8 cellular contexts compared by ENCODE assay signal in genomic region chr10:124461642-124462347, GRCh38. TPM values are rescaled to one million over a fixed set of nuclear protein-coding genes. Genes with fewer than 3 reads are reported as not detected.
DNase-seq lines count a peak whose midpoint lies in the region; ATAC-seq and TF ChIP-seq lines count a peak whose summit lies in the region.

TSS of gene LHPP (plus strand) at chr10:124461823. CDS start at chr10:124461863, 40 bp downstream.

- intact Hi-C loops in activated CD4-positive, alpha-beta memory T cell treated with anti-CD3 and anti-CD28 coated beads for 36 hours (cut with micrococcal nuclease), result loop anchor here (1.0 to 10.0 kb wide), 6 partner anchors 43 to 1309 kb away; partner anchors contain the start of genes ABRAXAS2, BUB3, FAM53B and OAT

- H3K36me3 Mint-ChIP-seq in activated CD4-positive, alpha-beta memory T cell treated with anti-CD3 and anti-CD28 coated beads for 36 hours, result no peaks in the 10 kb centered on the region

- POLR2A ChIA-PET in activated CD4-positive, alpha-beta memory T cell treated with anti-CD3 and anti-CD28 coated beads for 36 hours (lab: Charles Lee), result interaction anchor here (1.0 to 2.2 kb wide), 3 partner anchors 10 to 455 kb away, joined by 3 to 8 read pairs (median 7); partner anchors contain the start of gene OAT

- H3K4me3 ChIP-seq in BE2C (ENCODE audit: low read depth, low read length) (peak within 1 kb of the TSS; percentile 56), ectodermal cell (ENCODE audit: insufficient read depth, low read depth, low read length) (peak within 1 kb of the TSS; percentile 64)

- 4% methylated on average over 81 of the region's 81 CpGs for WGBS in ectodermal cell, 2 experiments

- H3K4me1 ChIP-seq in BE2C, result no peaks in the 10 kb centered on the region
- no peaks in the 10 kb centered on the region for H3K4me1 ChIP-seq in ectodermal cell (ENCODE audit: control insufficient read depth, insufficient read depth, low read length)

- peaks cover 23% of the 10 kb centered on the region for H3K4me1 Mint-ChIP-seq in activated CD4-positive, alpha-beta memory T cell treated with anti-CD3 and anti-CD28 coated beads for 36 hours (ENCODE audit: low read depth)

- peak within 1 kb of the TSS; percentile 66 for H3K27ac Mint-ChIP-seq in activated CD4-positive, alpha-beta memory T cell treated with anti-CD3 and anti-CD28 coated beads for 36 hours

- H3K4me3 Mint-ChIP-seq in activated CD4-positive, alpha-beta memory T cell treated with anti-CD3 and anti-CD28 coated beads for 36 hours, result peak within 1 kb of the TSS; percentile 80

- no peaks in the 10 kb centered on the region for H3K9me3 ChIP-seq in BE2C
- H3K9me3 ChIP-seq in ectodermal cell (ENCODE audit: control insufficient read depth, low read length), result no peaks in the 10 kb centered on the region

- H3K27me3 ChIP-seq in BE2C (no peaks in the 10 kb centered on the region), ectodermal cell (ENCODE audit: control insufficient read depth, insufficient read depth, low read length, poor library complexity, severe bottlenecking) (no peaks in the 10 kb centered on the region)

- CTCF ChIA-PET in activated CD4-positive, alpha-beta memory T cell treated with anti-CD3 and anti-CD28 coated beads for 36 hours (lab: Charles Lee), result interaction anchor here (0.6 to 2.0 kb wide), 8 partner anchors 12 to 1308 kb away, joined by 3 to 7 read pairs (median 4); partner anchors contain the start of gene BUB3

- ATAC-seq in GM19025 (IDR thresholded peaks at IDR 0.05; ENCODE audit: low read depth, unreplicated experiment) (peak; percentile 98), HG03196 (IDR thresholded peaks at IDR 0.05; ENCODE audit: unreplicated experiment) (peak; percentile 97)

- DNase-seq in BE2C, result peak; percentile 79
- peak; percentile 82 for DNase-seq in NCI-H69 (lab: John Stamatoyannopoulos, UW)
- DNase-seq in activated CD4-positive, alpha-beta memory T cell treated with anti-CD3 and anti-CD28 coated beads for 36 hours, result peak; percentile 91
- DNase-seq in lung microvascular endothelial cell (ENCODE audit: low read depth in 2 of 2), result peak; percentile 79
- peak; percentile 75 to 85 (median 81) for DNase-seq in stimulated activated CD4-positive, alpha-beta T cell treated with anti-CD3 and anti-CD28 coated beads, TNF-alpha, amount 100 ng/mL, for 24 hours (ENCODE audit: low read depth in 3 of 3)

- no peaks in the 10 kb centered on the region for H3K36me3 ChIP-seq in BE2C
- no peaks in the 10 kb centered on the region for H3K36me3 ChIP-seq in ectodermal cell (ENCODE audit: control insufficient read depth, insufficient read depth, low read length)

- peaks cover 3% of the 10 kb centered on the region for H3K27me3 Mint-ChIP-seq in activated CD4-positive, alpha-beta memory T cell treated with anti-CD3 and anti-CD28 coated beads for 36 hours

- TF ChIP-seq CTCF in BE2C (IDR thresholded peaks at IDR 0.05; ENCODE audit: low read depth, low read length), result no peak

- H3K27ac ChIP-seq in ectodermal cell (ENCODE audit: insufficient read depth, low read depth, low read length, poor library complexity, severe bottlenecking), result no peak within 1 kb of the TSS

- no peaks in the 10 kb centered on the region for H3K9me3 Mint-ChIP-seq in activated CD4-positive, alpha-beta memory T cell treated with anti-CD3 and anti-CD28 coated beads for 36 hours

RNA-seq across cellular contexts. Expression of gene LHPP, which starts in this region (rescaled TPM):
- 1.9 TPM for polyA plus RNA-seq in BE2C (2012; ENCODE audit: insufficient read depth, insufficient read length, low read depth)
- total RNA-seq in activated CD4-positive, alpha-beta memory T cell treated with anti-CD3 and anti-CD28 coated beads for 36 hours, result 10 to 100 TPM; 10.1 to 12.3 TPM
- polyA plus RNA-seq in ectodermal cell (2013, experiment 1 of 4), result 13.1 TPM
- polyA plus RNA-seq in ectodermal cell (2013, experiment 2 of 4), result 16.6 TPM
- polyA plus RNA-seq in ectodermal cell (2013, experiment 3 of 4), result 14.5 TPM
- 19.9 TPM for polyA plus RNA-seq in ectodermal cell (2013, experiment 4 of 4)
- total RNA-seq in lung microvascular endothelial cell, result 2.6 and 2.8 TPM in 2 replicates
